In the genomic region with DNA sequence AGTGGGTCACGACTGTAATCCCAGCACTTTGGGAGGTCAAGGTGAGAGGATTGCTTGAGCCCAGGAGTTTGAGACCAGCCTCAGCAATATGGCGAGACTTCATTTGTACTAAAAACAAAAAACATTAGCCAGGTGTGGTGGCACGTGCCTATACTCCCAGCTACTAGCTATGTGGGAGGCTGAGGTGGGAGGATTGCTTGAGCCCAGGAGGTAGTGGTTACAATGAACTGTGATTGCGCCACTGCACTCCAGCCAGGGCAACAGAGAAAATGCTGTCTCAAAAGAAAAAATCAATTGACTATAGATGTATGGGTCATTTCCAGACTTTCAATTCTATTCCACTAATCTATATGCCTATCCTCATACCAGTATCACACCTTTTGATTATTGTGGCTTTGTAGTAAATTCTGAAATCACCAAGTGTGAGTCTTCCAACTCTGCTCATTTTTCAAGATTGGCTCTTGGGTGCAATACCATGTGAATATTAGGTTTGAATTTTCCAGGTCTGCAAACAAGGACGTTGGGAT, we compare ENCODE assay signal across 1 cellular context.
TF ChIP-seq lines count a peak whose summit lies in the region.

No MANE protein-coding gene starts in this region.

TF ChIP-seq in K562, 482 proteins besides CTCF, POLR2A, EP300 and RAD21 (continued from another document):
- no peak for TF ChIP-seq ZNF3 (CRISPR knock-in tag; IDR thresholded peaks at IDR 0.05)
- no peak for TF ChIP-seq FOXK1 (CRISPR knock-in tag; IDR thresholded peaks at IDR 0.05; ENCODE audit: borderline replicate concordance)
- no peak for TF ChIP-seq NFRKB (IDR thresholded peaks at IDR 0.05; ENCODE audit: low read depth)
- no peak for TF ChIP-seq POLR3G (IDR thresholded peaks at IDR 0.05; ENCODE audit: extremely low read depth, insufficient read length, insufficient replicate concordance)
